ENCODE assay signal across 2 cellular contexts in the genomic region with DNA sequence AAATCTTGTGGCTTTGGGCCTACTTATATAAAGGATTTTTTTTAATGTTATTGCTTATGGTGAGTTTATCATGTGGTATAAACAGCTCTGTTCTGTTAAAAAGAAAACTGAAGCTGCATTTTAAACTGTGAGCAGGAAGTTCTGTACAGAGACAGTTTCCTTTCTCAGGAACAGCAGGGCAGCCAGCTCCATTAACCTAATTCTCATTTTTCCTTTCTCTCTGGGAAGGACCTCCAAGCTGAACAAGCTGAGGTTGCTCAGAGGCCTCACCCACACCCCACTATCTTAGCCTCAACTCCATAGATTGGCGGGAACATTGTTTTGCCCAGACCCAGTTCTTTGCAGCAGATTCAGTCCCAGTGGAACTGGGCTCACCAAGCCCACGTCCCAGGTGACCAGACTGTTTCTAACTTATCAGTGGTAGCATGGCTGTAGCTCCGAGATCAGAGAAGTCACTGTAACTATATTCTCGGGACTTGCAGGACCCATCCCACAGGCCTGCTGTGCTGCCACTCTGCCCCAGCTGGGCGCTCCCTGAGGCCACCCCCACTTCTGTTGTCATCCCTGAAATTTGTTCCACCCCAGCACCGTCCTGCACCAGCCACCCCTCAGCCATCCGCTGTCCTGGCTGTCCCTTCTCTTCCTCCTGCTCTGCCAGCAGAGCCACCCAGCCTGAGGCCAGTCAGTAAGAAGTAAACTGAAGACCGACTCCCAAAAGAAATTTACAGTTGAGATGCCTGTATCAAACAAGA.
TF ChIP-seq lines count a peak whose summit lies in the region.

No MANE protein-coding gene starts in this region.

TF ChIP-seq in H1, 55 proteins besides CTCF, POLR2A, EP300 and RAD21:
- no peak for TF ChIP-seq RNF2 (IDR thresholded peaks at IDR 0.05; ENCODE audit: borderline replicate concordance, low read depth, low read length, missing control alignments, poor library complexity, severe bottlenecking)
- TF ChIP-seq SIN3A (conservative IDR thresholded peaks at IDR 0.05 in 1 of 2, IDR thresholded peaks at IDR 0.05 in 1 of 2; ENCODE audit: low read depth in 1 of 2, low read length in 2 of 2), result no peak
- TF ChIP-seq RFX5 (IDR thresholded peaks at IDR 0.05; ENCODE audit: borderline replicate concordance, low read depth, low read length), result no peak
- no peak for TF ChIP-seq MAFK (IDR thresholded peaks at IDR 0.05; ENCODE audit: low read depth, low read length)
- TF ChIP-seq, protein P1, sequence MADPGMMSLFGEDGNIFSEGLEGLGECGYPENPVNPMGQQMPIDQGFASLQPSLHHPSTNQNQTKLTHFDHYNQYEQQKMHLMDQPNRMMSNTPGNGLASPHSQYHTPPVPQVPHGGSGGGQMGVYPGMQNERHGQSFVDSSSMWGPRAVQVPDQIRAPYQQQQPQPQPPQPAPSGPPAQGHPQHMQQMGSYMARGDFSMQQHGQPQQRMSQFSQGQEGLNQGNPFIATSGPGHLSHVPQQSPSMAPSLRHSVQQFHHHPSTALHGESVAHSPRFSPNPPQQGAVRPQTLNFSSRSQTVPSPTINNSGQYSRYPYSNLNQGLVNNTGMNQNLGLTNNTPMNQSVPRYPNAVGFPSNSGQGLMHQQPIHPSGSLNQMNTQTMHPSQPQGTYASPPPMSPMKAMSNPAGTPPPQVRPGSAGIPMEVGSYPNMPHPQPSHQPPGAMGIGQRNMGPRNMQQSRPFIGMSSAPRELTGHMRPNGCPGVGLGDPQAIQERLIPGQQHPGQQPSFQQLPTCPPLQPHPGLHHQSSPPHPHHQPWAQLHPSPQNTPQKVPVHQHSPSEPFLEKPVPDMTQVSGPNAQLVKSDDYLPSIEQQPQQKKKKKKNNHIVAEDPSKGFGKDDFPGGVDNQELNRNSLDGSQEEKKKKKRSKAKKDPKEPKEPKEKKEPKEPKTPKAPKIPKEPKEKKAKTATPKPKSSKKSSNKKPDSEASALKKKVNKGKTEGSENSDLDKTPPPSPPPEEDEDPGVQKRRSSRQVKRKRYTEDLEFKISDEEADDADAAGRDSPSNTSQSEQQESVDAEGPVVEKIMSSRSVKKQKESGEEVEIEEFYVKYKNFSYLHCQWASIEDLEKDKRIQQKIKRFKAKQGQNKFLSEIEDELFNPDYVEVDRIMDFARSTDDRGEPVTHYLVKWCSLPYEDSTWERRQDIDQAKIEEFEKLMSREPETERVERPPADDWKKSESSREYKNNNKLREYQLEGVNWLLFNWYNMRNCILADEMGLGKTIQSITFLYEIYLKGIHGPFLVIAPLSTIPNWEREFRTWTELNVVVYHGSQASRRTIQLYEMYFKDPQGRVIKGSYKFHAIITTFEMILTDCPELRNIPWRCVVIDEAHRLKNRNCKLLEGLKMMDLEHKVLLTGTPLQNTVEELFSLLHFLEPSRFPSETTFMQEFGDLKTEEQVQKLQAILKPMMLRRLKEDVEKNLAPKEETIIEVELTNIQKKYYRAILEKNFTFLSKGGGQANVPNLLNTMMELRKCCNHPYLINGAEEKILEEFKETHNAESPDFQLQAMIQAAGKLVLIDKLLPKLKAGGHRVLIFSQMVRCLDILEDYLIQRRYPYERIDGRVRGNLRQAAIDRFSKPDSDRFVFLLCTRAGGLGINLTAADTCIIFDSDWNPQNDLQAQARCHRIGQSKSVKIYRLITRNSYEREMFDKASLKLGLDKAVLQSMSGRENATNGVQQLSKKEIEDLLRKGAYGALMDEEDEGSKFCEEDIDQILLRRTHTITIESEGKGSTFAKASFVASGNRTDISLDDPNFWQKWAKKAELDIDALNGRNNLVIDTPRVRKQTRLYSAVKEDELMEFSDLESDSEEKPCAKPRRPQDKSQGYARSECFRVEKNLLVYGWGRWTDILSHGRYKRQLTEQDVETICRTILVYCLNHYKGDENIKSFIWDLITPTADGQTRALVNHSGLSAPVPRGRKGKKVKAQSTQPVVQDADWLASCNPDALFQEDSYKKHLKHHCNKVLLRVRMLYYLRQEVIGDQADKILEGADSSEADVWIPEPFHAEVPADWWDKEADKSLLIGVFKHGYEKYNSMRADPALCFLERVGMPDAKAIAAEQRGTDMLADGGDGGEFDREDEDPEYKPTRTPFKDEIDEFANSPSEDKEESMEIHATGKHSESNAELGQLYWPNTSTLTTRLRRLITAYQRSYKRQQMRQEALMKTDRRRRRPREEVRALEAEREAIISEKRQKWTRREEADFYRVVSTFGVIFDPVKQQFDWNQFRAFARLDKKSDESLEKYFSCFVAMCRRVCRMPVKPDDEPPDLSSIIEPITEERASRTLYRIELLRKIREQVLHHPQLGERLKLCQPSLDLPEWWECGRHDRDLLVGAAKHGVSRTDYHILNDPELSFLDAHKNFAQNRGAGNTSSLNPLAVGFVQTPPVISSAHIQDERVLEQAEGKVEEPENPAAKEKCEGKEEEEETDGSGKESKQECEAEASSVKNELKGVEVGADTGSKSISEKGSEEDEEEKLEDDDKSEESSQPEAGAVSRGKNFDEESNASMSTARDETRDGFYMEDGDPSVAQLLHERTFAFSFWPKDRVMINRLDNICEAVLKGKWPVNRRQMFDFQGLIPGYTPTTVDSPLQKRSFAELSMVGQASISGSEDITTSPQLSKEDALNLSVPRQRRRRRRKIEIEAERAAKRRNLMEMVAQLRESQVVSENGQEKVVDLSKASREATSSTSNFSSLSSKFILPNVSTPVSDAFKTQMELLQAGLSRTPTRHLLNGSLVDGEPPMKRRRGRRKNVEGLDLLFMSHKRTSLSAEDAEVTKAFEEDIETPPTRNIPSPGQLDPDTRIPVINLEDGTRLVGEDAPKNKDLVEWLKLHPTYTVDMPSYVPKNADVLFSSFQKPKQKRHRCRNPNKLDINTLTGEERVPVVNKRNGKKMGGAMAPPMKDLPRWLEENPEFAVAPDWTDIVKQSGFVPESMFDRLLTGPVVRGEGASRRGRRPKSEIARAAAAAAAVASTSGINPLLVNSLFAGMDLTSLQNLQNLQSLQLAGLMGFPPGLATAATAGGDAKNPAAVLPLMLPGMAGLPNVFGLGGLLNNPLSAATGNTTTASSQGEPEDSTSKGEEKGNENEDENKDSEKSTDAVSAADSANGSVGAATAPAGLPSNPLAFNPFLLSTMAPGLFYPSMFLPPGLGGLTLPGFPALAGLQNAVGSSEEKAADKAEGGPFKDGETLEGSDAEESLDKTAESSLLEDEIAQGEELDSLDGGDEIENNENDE (IDR thresholded peaks at IDR 0.05; ENCODE audit: insufficient replicate concordance, low read length), result no peak
- no peak for TF ChIP-seq KDM4A (IDR thresholded peaks at IDR 0.05; ENCODE audit: low read depth, low read length, severe bottlenecking)
- TF ChIP-seq POU5F1 (IDR thresholded peaks at IDR 0.05; ENCODE audit: low read depth, low read length), result no peak
- TF ChIP-seq RBBP5 (IDR thresholded peaks at IDR 0.05; ENCODE audit: borderline replicate concordance, low read depth, low read length), result no peak
- no peak for TF ChIP-seq GABPA (IDR thresholded peaks at IDR 0.05; ENCODE audit: borderline replicate concordance, insufficient read depth, low read length)
- TF ChIP-seq BACH1 (IDR thresholded peaks at IDR 0.05; ENCODE audit: low read length), result no peak
- TF ChIP-seq JUND (IDR thresholded peaks at IDR 0.05; ENCODE audit: low read length), result no peak
- TF ChIP-seq CREB1 (IDR thresholded peaks at IDR 0.05), result no peak
- TF ChIP-seq GTF2F1 (IDR thresholded peaks at IDR 0.05; ENCODE audit: borderline replicate concordance, low read depth, low read length), result no peak
- TF ChIP-seq KDM1A (IDR thresholded peaks at IDR 0.05; ENCODE audit: borderline replicate concordance, low read length), result no peak
- TF ChIP-seq BCL11A (IDR thresholded peaks at IDR 0.05; ENCODE audit: low read depth in 2 of 2, low read length in 2 of 2), result no peak
- no peak for TF ChIP-seq HDAC2 (IDR thresholded peaks at IDR 0.05; ENCODE audit: borderline replicate concordance in 1 of 2, low read depth in 2 of 2, low read length in 2 of 2)
- no peak for TF ChIP-seq JUN (IDR thresholded peaks at IDR 0.05; ENCODE audit: low read depth, low read length)

TF ChIP-seq in SK-N-SH treated with all-trans-retinoic acid at 6 μM for 48 hours, 23 proteins besides CTCF, POLR2A, EP300 and RAD21:
- TF ChIP-seq, protein P2, sequence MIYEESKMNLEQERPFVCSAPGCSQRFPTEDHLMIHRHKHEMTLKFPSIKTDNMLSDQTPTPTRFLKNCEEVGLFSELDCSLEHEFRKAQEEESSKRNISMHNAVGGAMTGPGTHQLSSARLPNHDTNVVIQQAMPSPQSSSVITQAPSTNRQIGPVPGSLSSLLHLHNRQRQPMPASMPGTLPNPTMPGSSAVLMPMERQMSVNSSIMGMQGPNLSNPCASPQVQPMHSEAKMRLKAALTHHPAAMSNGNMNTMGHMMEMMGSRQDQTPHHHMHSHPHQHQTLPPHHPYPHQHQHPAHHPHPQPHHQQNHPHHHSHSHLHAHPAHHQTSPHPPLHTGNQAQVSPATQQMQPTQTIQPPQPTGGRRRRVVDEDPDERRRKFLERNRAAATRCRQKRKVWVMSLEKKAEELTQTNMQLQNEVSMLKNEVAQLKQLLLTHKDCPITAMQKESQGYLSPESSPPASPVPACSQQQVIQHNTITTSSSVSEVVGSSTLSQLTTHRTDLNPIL (CRISPR knock-in tag; IDR thresholded peaks at IDR 0.05; ENCODE audit: low read depth), result no peak
- TF ChIP-seq ZC3H10 (CRISPR knock-in tag; IDR thresholded peaks at IDR 0.05) (no peak), OSR1 (CRISPR knock-in tag; IDR thresholded peaks at IDR 0.05) (no peak), CSDC2 (CRISPR knock-in tag; IDR thresholded peaks at IDR 0.05) (no peak), TCF4 (CRISPR knock-in tag; IDR thresholded peaks at IDR 0.05; ENCODE audit: borderline replicate concordance) (no peak), ZFP30 (CRISPR knock-in tag; IDR thresholded peaks at IDR 0.05) (no peak), SNAI2 (CRISPR knock-in tag; IDR thresholded peaks at IDR 0.05) (no peak), ZNF565 (CRISPR knock-in tag; conservative IDR thresholded peaks at IDR 0.05; ENCODE audit: low read depth) (no peak)
- TF ChIP-seq, protein P3, sequence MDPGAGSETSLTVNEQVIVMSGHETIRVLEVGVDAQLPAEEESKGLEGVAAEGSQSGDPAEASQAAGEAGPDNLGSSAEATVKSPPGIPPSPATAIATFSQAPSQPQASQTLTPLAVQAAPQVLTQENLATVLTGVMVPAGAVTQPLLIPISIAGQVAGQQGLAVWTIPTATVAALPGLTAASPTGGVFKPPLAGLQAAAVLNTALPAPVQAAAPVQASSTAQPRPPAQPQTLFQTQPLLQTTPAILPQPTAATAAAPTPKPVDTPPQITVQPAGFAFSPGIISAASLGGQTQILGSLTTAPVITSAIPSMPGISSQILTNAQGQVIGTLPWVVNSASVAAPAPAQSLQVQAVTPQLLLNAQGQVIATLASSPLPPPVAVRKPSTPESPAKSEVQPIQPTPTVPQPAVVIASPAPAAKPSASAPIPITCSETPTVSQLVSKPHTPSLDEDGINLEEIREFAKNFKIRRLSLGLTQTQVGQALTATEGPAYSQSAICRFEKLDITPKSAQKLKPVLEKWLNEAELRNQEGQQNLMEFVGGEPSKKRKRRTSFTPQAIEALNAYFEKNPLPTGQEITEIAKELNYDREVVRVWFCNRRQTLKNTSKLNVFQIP (CRISPR knock-in tag; IDR thresholded peaks at IDR 0.05; ENCODE audit: borderline replicate concordance, low read depth), result no peak
- TF ChIP-seq, protein P4, sequence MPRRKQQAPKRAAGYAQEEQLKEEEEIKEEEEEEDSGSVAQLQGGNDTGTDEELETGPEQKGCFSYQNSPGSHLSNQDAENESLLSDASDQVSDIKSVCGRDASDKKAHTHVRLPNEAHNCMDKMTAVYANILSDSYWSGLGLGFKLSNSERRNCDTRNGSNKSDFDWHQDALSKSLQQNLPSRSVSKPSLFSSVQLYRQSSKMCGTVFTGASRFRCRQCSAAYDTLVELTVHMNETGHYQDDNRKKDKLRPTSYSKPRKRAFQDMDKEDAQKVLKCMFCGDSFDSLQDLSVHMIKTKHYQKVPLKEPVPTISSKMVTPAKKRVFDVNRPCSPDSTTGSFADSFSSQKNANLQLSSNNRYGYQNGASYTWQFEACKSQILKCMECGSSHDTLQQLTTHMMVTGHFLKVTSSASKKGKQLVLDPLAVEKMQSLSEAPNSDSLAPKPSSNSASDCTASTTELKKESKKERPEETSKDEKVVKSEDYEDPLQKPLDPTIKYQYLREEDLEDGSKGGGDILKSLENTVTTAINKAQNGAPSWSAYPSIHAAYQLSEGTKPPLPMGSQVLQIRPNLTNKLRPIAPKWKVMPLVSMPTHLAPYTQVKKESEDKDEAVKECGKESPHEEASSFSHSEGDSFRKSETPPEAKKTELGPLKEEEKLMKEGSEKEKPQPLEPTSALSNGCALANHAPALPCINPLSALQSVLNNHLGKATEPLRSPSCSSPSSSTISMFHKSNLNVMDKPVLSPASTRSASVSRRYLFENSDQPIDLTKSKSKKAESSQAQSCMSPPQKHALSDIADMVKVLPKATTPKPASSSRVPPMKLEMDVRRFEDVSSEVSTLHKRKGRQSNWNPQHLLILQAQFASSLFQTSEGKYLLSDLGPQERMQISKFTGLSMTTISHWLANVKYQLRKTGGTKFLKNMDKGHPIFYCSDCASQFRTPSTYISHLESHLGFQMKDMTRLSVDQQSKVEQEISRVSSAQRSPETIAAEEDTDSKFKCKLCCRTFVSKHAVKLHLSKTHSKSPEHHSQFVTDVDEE (CRISPR knock-in tag; IDR thresholded peaks at IDR 0.05), result no peak
- TF ChIP-seq, protein P5, sequence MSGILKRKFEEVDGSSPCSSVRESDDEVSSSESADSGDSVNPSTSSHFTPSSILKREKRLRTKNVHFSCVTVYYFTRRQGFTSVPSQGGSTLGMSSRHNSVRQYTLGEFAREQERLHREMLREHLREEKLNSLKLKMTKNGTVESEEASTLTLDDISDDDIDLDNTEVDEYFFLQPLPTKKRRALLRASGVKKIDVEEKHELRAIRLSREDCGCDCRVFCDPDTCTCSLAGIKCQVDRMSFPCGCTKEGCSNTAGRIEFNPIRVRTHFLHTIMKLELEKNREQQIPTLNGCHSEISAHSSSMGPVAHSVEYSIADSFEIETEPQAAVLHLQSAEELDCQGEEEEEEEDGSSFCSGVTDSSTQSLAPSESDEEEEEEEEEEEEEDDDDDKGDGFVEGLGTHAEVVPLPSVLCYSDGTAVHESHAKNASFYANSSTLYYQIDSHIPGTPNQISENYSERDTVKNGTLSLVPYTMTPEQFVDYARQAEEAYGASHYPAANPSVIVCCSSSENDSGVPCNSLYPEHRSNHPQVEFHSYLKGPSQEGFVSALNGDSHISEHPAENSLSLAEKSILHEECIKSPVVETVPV (CRISPR knock-in tag; IDR thresholded peaks at IDR 0.05), result no peak
